In the genomic region with DNA sequence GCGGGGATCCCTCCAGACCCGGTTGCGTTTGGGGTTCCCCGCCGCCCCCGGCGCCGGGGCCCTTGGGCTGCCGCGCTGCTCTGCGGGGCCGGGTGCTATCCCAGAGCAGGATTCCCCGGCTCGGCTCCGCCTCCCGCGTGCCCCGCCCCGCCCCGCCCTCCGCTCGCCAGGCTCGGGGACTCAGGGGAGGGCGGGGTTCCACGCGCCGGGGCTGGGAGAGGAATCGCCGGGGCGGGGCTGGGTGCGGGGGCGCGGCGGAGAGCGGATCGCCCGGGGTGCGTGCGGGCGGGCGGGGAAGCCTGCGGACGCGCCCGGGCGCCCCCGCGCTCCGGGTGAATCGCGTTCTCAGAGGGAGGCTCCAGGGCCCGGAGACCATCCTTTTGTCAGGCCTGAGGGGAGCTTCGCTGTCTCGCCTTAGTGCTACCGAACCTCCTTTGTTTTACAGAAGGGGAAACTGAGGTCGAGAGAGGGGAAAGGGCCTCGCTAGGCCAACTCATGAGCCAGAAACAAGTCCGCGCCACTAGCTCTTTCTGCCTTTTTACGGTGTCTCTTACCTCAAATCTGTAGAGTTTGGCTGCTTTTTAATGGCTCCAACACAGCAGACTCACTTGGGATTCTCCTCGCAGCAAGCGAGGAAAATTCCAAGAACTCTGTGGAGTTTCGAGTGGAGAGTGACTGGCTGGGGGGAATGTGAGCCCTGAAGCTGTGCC, we compare ENCODE assay signal across 1 cellular context.
TF ChIP-seq lines count a peak whose summit lies in the region.

A gene (minus strand): TSS at position 82 of the 710 bp plus-strand sequence. CDS start 260 bp downstream, outside the sequence.

TF ChIP-seq in K562, 482 proteins besides CTCF, POLR2A, EP300 and RAD21 (continued from another document and continues in another):
- TF ChIP-seq, protein P1, sequence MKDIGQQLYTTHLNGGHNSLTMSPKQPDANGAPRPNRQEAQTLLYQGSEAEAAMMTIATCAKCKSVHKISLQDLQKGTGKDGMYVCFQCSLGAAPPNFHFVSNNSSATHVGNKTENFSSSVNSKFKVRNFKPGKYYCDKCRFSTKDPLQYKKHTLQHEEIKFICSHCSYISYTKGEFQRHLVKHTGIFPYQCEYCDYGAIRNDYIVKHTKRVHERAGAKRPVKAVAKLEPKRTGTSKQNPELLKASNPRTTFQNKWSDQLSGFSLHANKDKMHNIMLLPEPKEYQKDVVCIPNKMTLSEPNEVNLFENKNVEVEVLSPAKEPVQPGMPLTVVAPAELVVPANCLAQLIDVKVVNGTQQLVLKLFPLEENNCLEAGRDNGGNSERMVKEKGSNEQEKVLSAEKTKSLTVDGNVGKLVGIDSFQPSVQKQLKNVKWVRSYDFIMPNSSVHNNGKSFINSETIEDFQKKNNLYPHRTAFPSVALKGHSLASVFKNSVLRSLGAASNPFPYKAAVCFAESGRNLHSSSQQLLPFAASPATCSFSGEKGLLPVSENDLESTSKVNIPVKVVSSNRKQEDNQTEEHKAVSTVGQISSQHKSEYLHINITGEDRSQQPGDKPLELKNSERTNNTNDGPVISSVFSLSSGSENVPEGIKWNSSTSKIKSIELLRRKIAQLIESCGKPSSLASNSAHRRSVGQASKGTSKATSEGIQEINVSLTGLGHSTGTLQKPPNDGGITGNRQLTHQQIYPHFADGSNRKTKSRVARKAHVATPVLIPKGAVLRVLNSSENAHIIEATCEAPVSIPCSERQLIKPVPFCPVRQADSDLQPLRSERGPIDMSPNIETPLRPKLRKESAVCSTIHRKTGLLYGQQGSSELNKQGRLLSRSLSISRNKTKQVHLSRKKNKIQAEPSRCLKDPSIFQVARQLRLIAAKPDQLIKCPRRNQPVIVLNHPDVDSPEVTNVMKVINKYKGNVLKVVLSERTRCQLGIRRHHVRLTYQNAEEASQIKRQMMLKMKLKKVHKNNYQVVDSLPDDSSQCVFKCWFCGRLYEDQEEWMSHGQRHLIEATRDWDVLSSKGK (CRISPR knock-in tag; IDR thresholded peaks at IDR 0.05) = no peak
- TF ChIP-seq DACH1 (IDR thresholded peaks at IDR 0.05; ENCODE audit: partially characterized antibody) (no peak), HDAC6 (IDR thresholded peaks at IDR 0.05; ENCODE audit: low read depth, low read length) (no peak), BACH1 (tag; IDR thresholded peaks at IDR 0.05) (no peak), CTBP1 (IDR thresholded peaks at IDR 0.05; ENCODE audit: borderline replicate concordance) (no peak; the same call in 1 of the 2 replicates), MAFG (tag; conservative IDR thresholded peaks at IDR 0.05) (no peak), TEAD1 (CRISPR knock-in tag; IDR thresholded peaks at IDR 0.05) (no peak), NFYB (IDR thresholded peaks at IDR 0.05; ENCODE audit: extremely low read depth, insufficient read length) (no peak), CREB1 (IDR thresholded peaks at IDR 0.05) (no peak), CREB1 (CRISPR knock-in tag; IDR thresholded peaks at IDR 0.05) (peak; percentile 37; the same call in 1 of the 2 replicates), HNRNPK (IDR thresholded peaks at IDR 0.05; ENCODE audit: low read depth, low read length, poor library complexity, severe bottlenecking) (no peak), CHD1 (IDR thresholded peaks at IDR 0.05; ENCODE audit: low read length) (no peak), CBX2 (IDR thresholded peaks at IDR 0.05; ENCODE audit: insufficient read depth, low read length, poor library complexity, severe bottlenecking) (no peak), ZNF224 (CRISPR knock-in tag; IDR thresholded peaks at IDR 0.05) (no peak), TBL1XR1 (IDR thresholded peaks at IDR 0.05; ENCODE audit: low read length in 2 of 2) (no peak), ASH1L (IDR thresholded peaks at IDR 0.05; ENCODE audit: borderline replicate concordance, low read depth, partially characterized antibody) (no peak), HDAC1 (IDR thresholded peaks at IDR 0.05) (no peak), HMGN3 (IDR thresholded peaks at IDR 0.05; ENCODE audit: borderline replicate concordance, extremely low read depth, insufficient read length, low read depth, low read length) (peak; percentile 65), ZNF174 (CRISPR knock-in tag; IDR thresholded peaks at IDR 0.05) (no peak), JUND (IDR thresholded peaks at IDR 0.05; ENCODE audit: borderline replicate concordance, low read depth, low read length) (no peak), JUND (tag; IDR thresholded peaks at IDR 0.05; ENCODE audit: borderline replicate concordance, low read depth, low read length) (no peak), RBM34 (IDR thresholded peaks at IDR 0.05; ENCODE audit: borderline replicate concordance, insufficient read depth, low read length) (no peak), PHTF2 (CRISPR knock-in tag; IDR thresholded peaks at IDR 0.05) (no peak), SIN3A (IDR thresholded peaks at IDR 0.05; ENCODE audit: borderline replicate concordance in 2 of 2, control insufficient read depth in 1 of 2, low read depth in 2 of 2, low read length in 2 of 2) (no peak; a peak in 1 of 4 replicates), SRSF3 (IDR thresholded peaks at IDR 0.05; ENCODE audit: insufficient read depth, low read length) (no peak), RBBP5 (IDR thresholded peaks at IDR 0.05; ENCODE audit: borderline replicate concordance, insufficient read depth, low read length, poor library complexity, severe bottlenecking) (peak; percentile 38), C11orf30 (IDR thresholded peaks at IDR 0.05; ENCODE audit: low read depth) (no peak), HDAC2 (IDR thresholded peaks at IDR 0.05) (no peak), ZNF140 (CRISPR knock-in tag; IDR thresholded peaks at IDR 0.05) (no peak), ATF1 (CRISPR knock-in tag; IDR thresholded peaks at IDR 0.05) (no peak), ATF1 (tag; IDR thresholded peaks at IDR 0.05) (no peak), SMARCA5 (IDR thresholded peaks at IDR 0.05) (no peak), BHLHE40 (IDR thresholded peaks at IDR 0.05; ENCODE audit: low read length) (no peak), ZNF134 (CRISPR knock-in tag; conservative IDR thresholded peaks at IDR 0.05) (no peak), TAF7 (tag; IDR thresholded peaks at IDR 0.05) (no peak)
- TF ChIP-seq, protein P2, sequence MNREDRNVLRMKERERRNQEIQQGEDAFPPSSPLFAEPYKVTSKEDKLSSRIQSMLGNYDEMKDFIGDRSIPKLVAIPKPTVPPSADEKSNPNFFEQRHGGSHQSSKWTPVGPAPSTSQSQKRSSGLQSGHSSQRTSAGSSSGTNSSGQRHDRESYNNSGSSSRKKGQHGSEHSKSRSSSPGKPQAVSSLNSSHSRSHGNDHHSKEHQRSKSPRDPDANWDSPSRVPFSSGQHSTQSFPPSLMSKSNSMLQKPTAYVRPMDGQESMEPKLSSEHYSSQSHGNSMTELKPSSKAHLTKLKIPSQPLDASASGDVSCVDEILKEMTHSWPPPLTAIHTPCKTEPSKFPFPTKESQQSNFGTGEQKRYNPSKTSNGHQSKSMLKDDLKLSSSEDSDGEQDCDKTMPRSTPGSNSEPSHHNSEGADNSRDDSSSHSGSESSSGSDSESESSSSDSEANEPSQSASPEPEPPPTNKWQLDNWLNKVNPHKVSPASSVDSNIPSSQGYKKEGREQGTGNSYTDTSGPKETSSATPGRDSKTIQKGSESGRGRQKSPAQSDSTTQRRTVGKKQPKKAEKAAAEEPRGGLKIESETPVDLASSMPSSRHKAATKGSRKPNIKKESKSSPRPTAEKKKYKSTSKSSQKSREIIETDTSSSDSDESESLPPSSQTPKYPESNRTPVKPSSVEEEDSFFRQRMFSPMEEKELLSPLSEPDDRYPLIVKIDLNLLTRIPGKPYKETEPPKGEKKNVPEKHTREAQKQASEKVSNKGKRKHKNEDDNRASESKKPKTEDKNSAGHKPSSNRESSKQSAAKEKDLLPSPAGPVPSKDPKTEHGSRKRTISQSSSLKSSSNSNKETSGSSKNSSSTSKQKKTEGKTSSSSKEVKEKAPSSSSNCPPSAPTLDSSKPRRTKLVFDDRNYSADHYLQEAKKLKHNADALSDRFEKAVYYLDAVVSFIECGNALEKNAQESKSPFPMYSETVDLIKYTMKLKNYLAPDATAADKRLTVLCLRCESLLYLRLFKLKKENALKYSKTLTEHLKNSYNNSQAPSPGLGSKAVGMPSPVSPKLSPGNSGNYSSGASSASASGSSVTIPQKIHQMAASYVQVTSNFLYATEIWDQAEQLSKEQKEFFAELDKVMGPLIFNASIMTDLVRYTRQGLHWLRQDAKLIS (CRISPR knock-in tag; IDR thresholded peaks at IDR 0.05) = no peak
- TF ChIP-seq, protein P3, sequence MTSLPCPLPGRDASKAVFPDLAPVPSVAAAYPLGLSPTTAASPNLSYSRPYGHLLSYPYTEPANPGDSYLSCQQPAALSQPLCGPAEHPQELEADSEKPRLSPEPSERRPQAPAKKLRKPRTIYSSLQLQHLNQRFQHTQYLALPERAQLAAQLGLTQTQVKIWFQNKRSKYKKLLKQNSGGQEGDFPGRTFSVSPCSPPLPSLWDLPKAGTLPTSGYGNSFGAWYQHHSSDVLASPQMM (CRISPR knock-in tag; IDR thresholded peaks at IDR 0.05) = no peak
- TF ChIP-seq, protein P4, sequence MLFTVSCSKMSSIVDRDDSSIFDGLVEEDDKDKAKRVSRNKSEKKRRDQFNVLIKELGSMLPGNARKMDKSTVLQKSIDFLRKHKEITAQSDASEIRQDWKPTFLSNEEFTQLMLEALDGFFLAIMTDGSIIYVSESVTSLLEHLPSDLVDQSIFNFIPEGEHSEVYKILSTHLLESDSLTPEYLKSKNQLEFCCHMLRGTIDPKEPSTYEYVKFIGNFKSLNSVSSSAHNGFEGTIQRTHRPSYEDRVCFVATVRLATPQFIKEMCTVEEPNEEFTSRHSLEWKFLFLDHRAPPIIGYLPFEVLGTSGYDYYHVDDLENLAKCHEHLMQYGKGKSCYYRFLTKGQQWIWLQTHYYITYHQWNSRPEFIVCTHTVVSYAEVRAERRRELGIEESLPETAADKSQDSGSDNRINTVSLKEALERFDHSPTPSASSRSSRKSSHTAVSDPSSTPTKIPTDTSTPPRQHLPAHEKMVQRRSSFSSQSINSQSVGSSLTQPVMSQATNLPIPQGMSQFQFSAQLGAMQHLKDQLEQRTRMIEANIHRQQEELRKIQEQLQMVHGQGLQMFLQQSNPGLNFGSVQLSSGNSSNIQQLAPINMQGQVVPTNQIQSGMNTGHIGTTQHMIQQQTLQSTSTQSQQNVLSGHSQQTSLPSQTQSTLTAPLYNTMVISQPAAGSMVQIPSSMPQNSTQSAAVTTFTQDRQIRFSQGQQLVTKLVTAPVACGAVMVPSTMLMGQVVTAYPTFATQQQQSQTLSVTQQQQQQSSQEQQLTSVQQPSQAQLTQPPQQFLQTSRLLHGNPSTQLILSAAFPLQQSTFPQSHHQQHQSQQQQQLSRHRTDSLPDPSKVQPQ (CRISPR knock-in tag; IDR thresholded peaks at IDR 0.05; ENCODE audit: borderline replicate concordance) = no peak
- TF ChIP-seq, protein P5, sequence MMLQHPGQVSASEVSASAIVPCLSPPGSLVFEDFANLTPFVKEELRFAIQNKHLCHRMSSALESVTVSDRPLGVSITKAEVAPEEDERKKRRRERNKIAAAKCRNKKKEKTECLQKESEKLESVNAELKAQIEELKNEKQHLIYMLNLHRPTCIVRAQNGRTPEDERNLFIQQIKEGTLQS (IDR thresholded peaks at IDR 0.05) = no peak
- TF ChIP-seq, protein P5 (CRISPR knock-in tag; conservative IDR thresholded peaks at IDR 0.05) = no peak
- TF ChIP-seq, protein P6, sequence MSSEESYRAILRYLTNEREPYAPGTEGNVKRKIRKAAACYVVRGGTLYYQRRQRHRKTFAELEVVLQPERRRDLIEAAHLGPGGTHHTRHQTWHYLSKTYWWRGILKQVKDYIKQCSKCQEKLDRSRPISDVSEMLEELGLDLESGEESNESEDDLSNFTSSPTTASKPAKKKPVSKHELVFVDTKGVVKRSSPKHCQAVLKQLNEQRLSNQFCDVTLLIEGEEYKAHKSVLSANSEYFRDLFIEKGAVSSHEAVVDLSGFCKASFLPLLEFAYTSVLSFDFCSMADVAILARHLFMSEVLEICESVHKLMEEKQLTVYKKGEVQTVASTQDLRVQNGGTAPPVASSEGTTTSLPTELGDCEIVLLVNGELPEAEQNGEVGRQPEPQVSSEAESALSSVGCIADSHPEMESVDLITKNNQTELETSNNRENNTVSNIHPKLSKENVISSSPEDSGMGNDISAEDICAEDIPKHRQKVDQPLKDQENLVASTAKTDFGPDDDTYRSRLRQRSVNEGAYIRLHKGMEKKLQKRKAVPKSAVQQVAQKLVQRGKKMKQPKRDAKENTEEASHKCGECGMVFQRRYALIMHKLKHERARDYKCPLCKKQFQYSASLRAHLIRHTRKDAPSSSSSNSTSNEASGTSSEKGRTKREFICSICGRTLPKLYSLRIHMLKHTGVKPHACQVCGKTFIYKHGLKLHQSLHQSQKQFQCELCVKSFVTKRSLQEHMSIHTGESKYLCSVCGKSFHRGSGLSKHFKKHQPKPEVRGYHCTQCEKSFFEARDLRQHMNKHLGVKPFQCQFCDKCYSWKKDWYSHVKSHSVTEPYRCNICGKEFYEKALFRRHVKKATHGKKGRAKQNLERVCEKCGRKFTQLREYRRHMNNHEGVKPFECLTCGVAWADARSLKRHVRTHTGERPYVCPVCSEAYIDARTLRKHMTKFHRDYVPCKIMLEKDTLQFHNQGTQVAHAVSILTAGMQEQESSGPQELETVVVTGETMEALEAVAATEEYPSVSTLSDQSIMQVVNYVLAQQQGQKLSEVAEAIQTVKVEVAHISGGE (CRISPR knock-in tag; IDR thresholded peaks at IDR 0.05) = no peak
- TF ChIP-seq, protein P7, sequence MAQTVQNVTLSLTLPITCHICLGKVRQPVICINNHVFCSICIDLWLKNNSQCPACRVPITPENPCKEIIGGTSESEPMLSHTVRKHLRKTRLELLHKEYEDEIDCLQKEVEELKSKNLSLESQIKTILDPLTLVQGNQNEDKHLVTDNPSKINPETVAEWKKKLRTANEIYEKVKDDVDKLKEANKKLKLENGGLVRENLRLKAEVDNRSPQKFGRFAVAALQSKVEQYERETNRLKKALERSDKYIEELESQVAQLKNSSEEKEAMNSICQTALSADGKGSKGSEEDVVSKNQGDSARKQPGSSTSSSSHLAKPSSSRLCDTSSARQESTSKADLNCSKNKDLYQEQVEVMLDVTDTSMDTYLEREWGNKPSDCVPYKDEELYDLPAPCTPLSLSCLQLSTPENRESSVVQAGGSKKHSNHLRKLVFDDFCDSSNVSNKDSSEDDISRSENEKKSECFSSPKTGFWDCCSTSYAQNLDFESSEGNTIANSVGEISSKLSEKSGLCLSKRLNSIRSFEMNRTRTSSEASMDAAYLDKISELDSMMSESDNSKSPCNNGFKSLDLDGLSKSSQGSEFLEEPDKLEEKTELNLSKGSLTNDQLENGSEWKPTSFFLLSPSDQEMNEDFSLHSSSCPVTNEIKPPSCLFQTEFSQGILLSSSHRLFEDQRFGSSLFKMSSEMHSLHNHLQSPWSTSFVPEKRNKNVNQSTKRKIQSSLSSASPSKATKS (CRISPR knock-in tag; IDR thresholded peaks at IDR 0.05) = no peak
- TF ChIP-seq, protein P8, sequence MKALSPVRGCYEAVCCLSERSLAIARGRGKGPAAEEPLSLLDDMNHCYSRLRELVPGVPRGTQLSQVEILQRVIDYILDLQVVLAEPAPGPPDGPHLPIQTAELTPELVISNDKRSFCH (CRISPR knock-in tag; IDR thresholded peaks at IDR 0.05) = no peak
- TF ChIP-seq, protein P8 (tag; IDR thresholded peaks at IDR 0.05) = no peak
- TF ChIP-seq, protein P9, sequence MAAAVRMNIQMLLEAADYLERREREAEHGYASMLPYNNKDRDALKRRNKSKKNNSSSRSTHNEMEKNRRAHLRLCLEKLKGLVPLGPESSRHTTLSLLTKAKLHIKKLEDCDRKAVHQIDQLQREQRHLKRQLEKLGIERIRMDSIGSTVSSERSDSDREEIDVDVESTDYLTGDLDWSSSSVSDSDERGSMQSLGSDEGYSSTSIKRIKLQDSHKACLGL (CRISPR knock-in tag; IDR thresholded peaks at IDR 0.05; ENCODE audit: borderline replicate concordance, poor library complexity, severe bottlenecking) = no peak
